13 cellular contexts compared by ENCODE assay signal in genomic region chr20:54167909-54168872, GRCh38. TPM values are rescaled to one million over a fixed set of nuclear protein-coding genes. Genes with fewer than 3 reads are reported as not detected.
DNase-seq lines count a peak whose midpoint lies in the region; ATAC-seq and TF ChIP-seq lines count a peak whose summit lies in the region.
"Had no signal": no experiment of that assay in that cellular context is flagged by ENCODE, and none has a peak within 500 bp of the region (broad histone marks: within the 10 kb centered on the region; RNA-seq: fewer than 3 reads in every experiment).

No MANE protein-coding gene starts in this region.

- peaks cover 63% of the 10 kb centered on the region for H3K4me1 Mint-ChIP-seq in Calu3 (ENCODE audit: low read depth, unreplicated experiment)
- H3K4me1 Mint-ChIP-seq in activated CD4-positive, alpha-beta T cell treated with anti-CD3 and anti-CD28 coated beads for 36 hours, result peaks cover 5% of the 10 kb centered on the region

- no peaks in the 10 kb centered on the region for H3K27me3 Mint-ChIP-seq in Calu3 (ENCODE audit: unreplicated experiment)
- H3K27me3 Mint-ChIP-seq in activated CD4-positive, alpha-beta T cell treated with anti-CD3 and anti-CD28 coated beads for 36 hours, result peaks cover 53% of the 10 kb centered on the region

- no TSS peak for BruUV-seq in Calu3 (replicated peaks; lab: Mats Ljungman, UMichigan)

- TF ChIP-seq CTCF in Calu3 (IDR thresholded peaks at IDR 0.05; ENCODE audit: unreplicated experiment) (no peak), RWPE1 (conservative IDR thresholded peaks at IDR 0.05; ENCODE audit: low read depth) (no peak), fibroblast of mammary gland (conservative IDR thresholded peaks at IDR 0.05; ENCODE audit: control insufficient read depth, insufficient read depth, low read depth, low read length) (no peak)

- H3K27ac Mint-ChIP-seq in Calu3 (ENCODE audit: unreplicated experiment), result peak overlapping the region; percentile 83
- H3K27ac Mint-ChIP-seq in activated CD4-positive, alpha-beta T cell treated with anti-CD3 and anti-CD28 coated beads for 36 hours, result no peak overlapping the region
- peak overlapping the region in 1 of 2 donors; percentile 19 for H3K27ac Mint-ChIP-seq in activated naive CD4-positive, alpha-beta T cell treated with anti-CD3 and anti-CD28 coated beads, Interleukin-2, amount 50 U/mL, for 72 hours
- H3K27ac Mint-ChIP-seq: activated naive CD8-positive, alpha-beta T cell treated with anti-CD3 and anti-CD28 coated beads for 36 hours; CD4-positive, alpha-beta T cell had no signal

- H3K27ac ChIP-seq in RWPE1, result peak overlapping the region; percentile 69
- H3K27ac ChIP-seq: esophagus muscularis mucosa, ovary had no signal

- no peaks in the 10 kb centered on the region for H3K9me3 Mint-ChIP-seq in Calu3 (ENCODE audit: low read depth, unreplicated experiment)
- no peaks in the 10 kb centered on the region for H3K9me3 Mint-ChIP-seq in activated CD4-positive, alpha-beta T cell treated with anti-CD3 and anti-CD28 coated beads for 36 hours (ENCODE audit: low read depth)
- no peaks in the 10 kb centered on the region for H3K9me3 Mint-ChIP-seq in activated naive CD4-positive, alpha-beta T cell treated with anti-CD3 and anti-CD28 coated beads, Interleukin-2, amount 50 U/mL, for 72 hours
- H3K9me3 Mint-ChIP-seq: activated naive CD8-positive, alpha-beta T cell treated with anti-CD3 and anti-CD28 coated beads for 36 hours; CD4-positive, alpha-beta T cell had no signal

- ATAC-seq in activated CD4-positive, alpha-beta T cell treated with anti-CD3 and anti-CD28 coated beads for 36 hours, result no peak
- no peak for ATAC-seq in activated naive CD4-positive, alpha-beta T cell treated with anti-CD3 and anti-CD28 coated beads, Interleukin-2, amount 50 U/mL, for 72 hours
- no peak for ATAC-seq in GM18861 (IDR thresholded peaks at IDR 0.05; ENCODE audit: unreplicated experiment)

- no peak overlapping the region for H3K4me3 ChIP-seq in fibroblast of mammary gland (ENCODE audit: control insufficient read depth, low read depth, low read length)
- H3K4me3 ChIP-seq: esophagus muscularis mucosa, ovary had no signal

- peaks cover 97% of the 10 kb centered on the region for H3K36me3 Mint-ChIP-seq in Calu3 (ENCODE audit: insufficient read depth, unreplicated experiment)
- no peaks in the 10 kb centered on the region for H3K36me3 Mint-ChIP-seq in activated CD4-positive, alpha-beta T cell treated with anti-CD3 and anti-CD28 coated beads for 36 hours (ENCODE audit: low read depth)
- H3K36me3 Mint-ChIP-seq in activated naive CD4-positive, alpha-beta T cell treated with anti-CD3 and anti-CD28 coated beads, Interleukin-2, amount 50 U/mL, for 72 hours, result no peaks in the 10 kb centered on the region
- H3K36me3 Mint-ChIP-seq: activated naive CD8-positive, alpha-beta T cell treated with anti-CD3 and anti-CD28 coated beads for 36 hours had no signal

- CTCF ChIA-PET in Calu3 (lab: Charles Lee), result interaction anchor here (0.6 to 2.2 kb wide), 7 partner anchors 13 to 71 kb away, joined by 3 to 15 read pairs (median 4); no protein-coding TSS in a partner anchor
- CTCF ChIA-PET in RWPE1 (lab: Yijun Ruan, JAX), result interaction anchor here (0.5 to 0.9 kb wide), 3 partner anchors 44 to 900 kb away, joined by 3 to 4 read pairs (median 4); no protein-coding TSS in a partner anchor
- CTCF ChIA-PET in activated CD4-positive, alpha-beta T cell treated with anti-CD3 and anti-CD28 coated beads for 36 hours (lab: Charles Lee), result interaction anchor here (1.4 kb wide), 1 partner anchor 64 kb away, joined by 3 read pairs; no protein-coding TSS in a partner anchor

- POLR2A ChIA-PET in RWPE1 (lab: Yijun Ruan, JAX; ENCODE audit: low non-redundant PET), result no interaction called here
- POLR2A ChIA-PET in activated CD4-positive, alpha-beta T cell treated with anti-CD3 and anti-CD28 coated beads for 36 hours (lab: Charles Lee), result no interaction called here

- intact Hi-C loops in Calu3 (cut with micrococcal nuclease; ENCODE audit: unreplicated experiment), result loop anchor here (2.0 kb wide), 1 partner anchor 35 kb away; no protein-coding TSS in a partner anchor
- intact Hi-C loops in activated CD4-positive, alpha-beta T cell treated with anti-CD3 and anti-CD28 coated beads for 36 hours (cut with DNase I, micrococcal nuclease), result no loop called here

- peak overlapping the region; percentile 43 for H3K4me3 Mint-ChIP-seq in Calu3 (ENCODE audit: low read depth, unreplicated experiment)
- H3K4me3 Mint-ChIP-seq in activated CD4-positive, alpha-beta T cell treated with anti-CD3 and anti-CD28 coated beads for 36 hours, result no peak overlapping the region
- H3K4me3 Mint-ChIP-seq: activated naive CD8-positive, alpha-beta T cell treated with anti-CD3 and anti-CD28 coated beads for 36 hours; CD4-positive, alpha-beta T cell had no signal

- DNase-seq in Calu3 (peak; percentile 85), HT-29 (ENCODE audit: low spot score) (peak; percentile 98), RWPE1 (ENCODE audit: low spot score) (peak; percentile 87), fibroblast of mammary gland (ENCODE audit: low read depth) (peak; percentile 47)
- no peak for DNase-seq in activated CD4-positive, alpha-beta T cell treated with anti-CD3 and anti-CD28 coated beads for 36 hours
- no peak for DNase-seq in activated naive CD4-positive, alpha-beta T cell treated with anti-CD3 and anti-CD28 coated beads, Interleukin-2, amount 50 U/mL, for 72 hours (ENCODE audit: low spot score in 2 of 2)
- DNase-seq: activated naive CD8-positive, alpha-beta T cell treated with anti-CD3 and anti-CD28 coated beads for 36 hours; CD4-positive, alpha-beta T cell; KBM-7; ovary; substantia nigra had no signal

RNA-seq across cellular contexts. Expression of gene CYP24A1, which starts 5.6 kb away (rescaled TPM):
- 393 and 665 TPM in 2 replicates for total RNA-seq in Calu3 (2022)
- 1.1 and 1.9 TPM in 2 replicates for total RNA-seq in HT-29 (2014; rRNA removed; shearing (Covaris generic))
- under 1 TPM in 1 of 2 experiments, not detected in 1; 0.07 TPM for total RNA-seq in activated CD4-positive, alpha-beta T cell treated with anti-CD3 and anti-CD28 coated beads for 36 hours
- total RNA-seq in activated naive CD4-positive, alpha-beta T cell treated with anti-CD3 and anti-CD28 coated beads, Interleukin-2, amount 50 U/mL, for 72 hours, result not detected
- total RNA-seq: activated naive CD8-positive, alpha-beta T cell treated with anti-CD3 and anti-CD28 coated beads for 36 hours; esophagus muscularis mucosa had no signal

RNA-seq across cellular contexts. Expression of gene PFDN4, which starts 39.7 kb away (rescaled TPM):
- total RNA-seq in Calu3 (2022), result 61.8 TPM in 2 replicates
- 26.8 and 27.9 TPM in 2 replicates for total RNA-seq in HT-29 (2014; rRNA removed; shearing (Covaris generic))
- total RNA-seq in activated CD4-positive, alpha-beta T cell treated with anti-CD3 and anti-CD28 coated beads for 36 hours, result 10 to 100 TPM; 55.4 to 60.5 TPM
- 10 to 100 TPM; 52.0 to 62.1 TPM for total RNA-seq in activated naive CD4-positive, alpha-beta T cell treated with anti-CD3 and anti-CD28 coated beads, Interleukin-2, amount 50 U/mL, for 72 hours

Comparison
In these comparisons a context has a peak if more than half of its experiments do, and no peak if none do; other contexts are left out.
1. DNase-seq: peak in Calu3 (single experiment), HT-29 (single experiment), RWPE1 (single experiment) and fibroblast of mammary gland (single experiment); none in activated CD4-positive, alpha-beta T cell treated with anti-CD3 and anti-CD28 coated beads for 36 hours (single experiment) and activated naive CD4-positive, alpha-beta T cell treated with anti-CD3 and anti-CD28 coated beads, Interleukin-2, amount 50 U/mL, for 72 hours (0 of 2).
2. RNA of gene CYP24A1, which starts 5.6 kb away (total RNA-seq): 393 to 665 TPM in Calu3; 1.1 to 1.9 TPM in HT-29, 0.07 TPM in activated CD4-positive, alpha-beta T cell treated with anti-CD3 and anti-CD28 coated beads for 36 hours and not detected in activated naive CD4-positive, alpha-beta T cell treated with anti-CD3 and anti-CD28 coated beads, Interleukin-2, amount 50 U/mL, for 72 hours; every median in the first group is over 100 times any median in the second.